Comparison of ENCODE assay signal across 14 cellular contexts in the genomic region with DNA sequence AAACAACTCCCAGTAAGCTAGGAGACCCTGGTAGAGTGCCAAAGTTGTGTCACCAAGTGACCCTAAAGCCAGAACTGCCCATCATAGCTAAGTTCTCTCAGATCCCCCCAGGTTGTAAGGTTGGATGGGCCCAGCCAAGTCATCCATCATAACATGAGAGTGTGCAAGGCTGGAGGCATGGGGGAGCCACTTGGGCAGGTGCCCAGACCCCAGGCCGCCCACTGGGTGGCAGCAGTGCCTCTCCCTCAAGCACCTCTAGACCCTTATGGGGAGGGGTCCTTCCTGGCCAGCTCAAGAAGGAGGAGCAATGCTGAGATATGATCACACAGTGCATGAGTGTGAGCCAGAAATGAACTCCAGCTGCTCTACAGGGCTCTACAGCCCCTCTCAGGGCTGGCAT.
A peak's percentile ranks its signal among the peaks of the same experiment; 100 is the strongest.
DNase-seq lines count a peak whose midpoint lies in the region; ATAC-seq and TF ChIP-seq lines count a peak whose summit lies in the region.
"Had no signal": no experiment of that assay in that cellular context is flagged by ENCODE, and none has a peak within 500 bp of the region (broad histone marks: within the 10 kb centered on the region; RNA-seq: fewer than 3 reads in every experiment).

No MANE protein-coding gene starts in this region.

- intact Hi-C loops in activated CD4-positive, alpha-beta T cell treated with anti-CD3 and anti-CD28 coated beads for 36 hours (cut with DNase I, micrococcal nuclease) = no loop called here
- intact Hi-C loops in tibial artery (cut with DNase I; ENCODE audit: low total_unique reads) = no loop called here
- intact Hi-C loops in ascending aorta (cut with DNase I) = no loop called here

- no peak for ATAC-seq in activated CD4-positive, alpha-beta T cell treated with anti-CD3 and anti-CD28 coated beads for 36 hours
- ATAC-seq: sciatic nerve had no signal

- H3K36me3 ChIP-seq in tibial artery = no peaks in the 10 kb centered on the region
- H3K36me3 ChIP-seq in ascending aorta = no peaks in the 10 kb centered on the region

- H3K27ac Mint-ChIP-seq in activated CD4-positive, alpha-beta T cell treated with anti-CD3 and anti-CD28 coated beads for 36 hours = no peak overlapping the region
- no peak overlapping the region for H3K27ac Mint-ChIP-seq in chondrocyte (ENCODE audit: unreplicated experiment)
- H3K27ac Mint-ChIP-seq: activated B cell treated with CpG ODN at 0.5 μM for 24 hours had no signal

- H3K27ac ChIP-seq in tibial artery = no peak overlapping the region
- no peak overlapping the region for H3K27ac ChIP-seq in ascending aorta
- H3K27ac ChIP-seq: epithelial cell of prostate had no signal

- POLR2A ChIA-PET in activated CD4-positive, alpha-beta T cell treated with anti-CD3 and anti-CD28 coated beads for 36 hours (lab: Charles Lee) = no interaction called here

- peak; percentile 9 for DNase-seq in activated CD4-positive, alpha-beta T cell treated with anti-CD3 and anti-CD28 coated beads for 36 hours
- no peak for DNase-seq in activated CD4-positive, alpha-beta T cell treated with anti-CD3 and anti-CD28 coated beads for 48 hours
- DNase-seq in NAMALWA (ENCODE audit: low spot score) = peak; percentile 5
- no peak for DNase-seq in chondrocyte (ENCODE audit: low spot score)
- no peak for DNase-seq in tibial artery
- DNase-seq in activated T-cell treated with anti-CD3 and anti-CD28 coated beads, Interleukin-2, amount 50 U/mL, for 1 hour = no peak
- DNase-seq in ascending aorta (ENCODE audit: low spot score in 2 of 2) = no peak
- DNase-seq in inferior parietal cortex (ENCODE audit: extremely low spot score) = no peak
- DNase-seq: activated B cell treated with CpG ODN at 0.5 μM for 24 hours, GOT3, SHP77 treated with DMSO at 0.1 percent for 48 hours, substantia nigra had no signal

- no peaks in the 10 kb centered on the region for H3K4me1 Mint-ChIP-seq in activated CD4-positive, alpha-beta T cell treated with anti-CD3 and anti-CD28 coated beads for 36 hours
- no peaks in the 10 kb centered on the region for H3K4me1 Mint-ChIP-seq in chondrocyte (ENCODE audit: low read depth)
- H3K4me1 Mint-ChIP-seq: activated B cell treated with CpG ODN at 0.5 μM for 24 hours had no signal

- no peaks in the 10 kb centered on the region for H3K9me3 Mint-ChIP-seq in activated CD4-positive, alpha-beta T cell treated with anti-CD3 and anti-CD28 coated beads for 36 hours (ENCODE audit: low read depth)
- no peaks in the 10 kb centered on the region for H3K9me3 Mint-ChIP-seq in chondrocyte (ENCODE audit: low read depth)
- H3K9me3 Mint-ChIP-seq: activated B cell treated with CpG ODN at 0.5 μM for 24 hours had no signal

- no peak overlapping the region for H3K4me3 ChIP-seq in tibial artery
- no peak overlapping the region for H3K4me3 ChIP-seq in ascending aorta

- H3K27me3 Mint-ChIP-seq in activated CD4-positive, alpha-beta T cell treated with anti-CD3 and anti-CD28 coated beads for 36 hours = no peaks in the 10 kb centered on the region
- no peaks in the 10 kb centered on the region for H3K27me3 Mint-ChIP-seq in chondrocyte (ENCODE audit: low read depth)

- TF ChIP-seq CTCF in chondrocyte (IDR thresholded peaks at IDR 0.05) (peak; percentile 33), tibial artery (IDR thresholded peaks at IDR 0.05) (peak; percentile 19 to 20), ascending aorta (IDR thresholded peaks at IDR 0.05) (peak in 1 of 3 experiments; percentile 7)

- H3K27me3 ChIP-seq in tibial artery (no peaks in the 10 kb centered on the region), ascending aorta (no peaks in the 10 kb centered on the region)

- no peak overlapping the region for H3K4me3 Mint-ChIP-seq in activated CD4-positive, alpha-beta T cell treated with anti-CD3 and anti-CD28 coated beads for 36 hours
- no peak overlapping the region for H3K4me3 Mint-ChIP-seq in chondrocyte (ENCODE audit: unreplicated experiment)
- H3K4me3 Mint-ChIP-seq: activated B cell treated with CpG ODN at 0.5 μM for 24 hours had no signal

- H3K9me3 ChIP-seq in tibial artery = no peaks in the 10 kb centered on the region
- H3K9me3 ChIP-seq in ascending aorta = no peaks in the 10 kb centered on the region

- CTCF ChIA-PET in activated CD4-positive, alpha-beta T cell treated with anti-CD3 and anti-CD28 coated beads for 36 hours (lab: Charles Lee) = interaction anchor here (0.5 kb wide), 1 partner anchor 813 kb away, joined by 3 read pairs; no protein-coding TSS in a partner anchor

- no peaks in the 10 kb centered on the region for H3K4me1 ChIP-seq in tibial artery
- H3K4me1 ChIP-seq in ascending aorta = no peaks in the 10 kb centered on the region

- H3K36me3 Mint-ChIP-seq in activated CD4-positive, alpha-beta T cell treated with anti-CD3 and anti-CD28 coated beads for 36 hours (ENCODE audit: low read depth) = no peaks in the 10 kb centered on the region
- H3K36me3 Mint-ChIP-seq in chondrocyte (ENCODE audit: low read depth) = no peaks in the 10 kb centered on the region

Comparison
In these comparisons a context has a peak if more than half of its experiments do, and no peak if none do; other contexts are left out.
1. DNase-seq: peak in activated CD4-positive, alpha-beta T cell treated with anti-CD3 and anti-CD28 coated beads for 36 hours (single experiment) and NAMALWA (single experiment); none in activated CD4-positive, alpha-beta T cell treated with anti-CD3 and anti-CD28 coated beads for 48 hours (single experiment), chondrocyte (single experiment), tibial artery (0 of 2), activated T-cell treated with anti-CD3 and anti-CD28 coated beads, Interleukin-2, amount 50 U/mL, for 1 hour (single experiment), ascending aorta (0 of 2) and inferior parietal cortex (single experiment).